Comparison of ENCODE assay signal across 19 cellular contexts in genomic region chr10:29285624-29286051, GRCh38. TPM values are rescaled to one million over a fixed set of nuclear protein-coding genes. Genes with fewer than 3 reads are reported as not detected.
DNase-seq lines count a peak whose midpoint lies in the region; ATAC-seq lines count a peak whose summit lies in the region.
"Had no signal": no experiment of that assay in that cellular context is flagged by ENCODE, and none has a peak within 500 bp of the region (broad histone marks: within the 10 kb centered on the region; RNA-seq: fewer than 3 reads in every experiment).

No MANE protein-coding gene starts in this region.

- H3K9ac ChIP-seq in mesendoderm (ENCODE audit: low read length): no peak overlapping the region
- H3K9ac ChIP-seq: BLaER1 had no signal

- no peak overlapping the region for H2BK5ac ChIP-seq in mesendoderm (ENCODE audit: low read length)

- H3K4me1 ChIP-seq in mesendoderm (ENCODE audit: control insufficient read depth, low read depth, low read length): no peaks in the 10 kb centered on the region
- H3K4me1 ChIP-seq: BLaER1 had no signal

- peak; percentile 67 for ATAC-seq in GM18517 (IDR thresholded peaks at IDR 0.05; ENCODE audit: unreplicated experiment)
- ATAC-seq in GM21360 (IDR thresholded peaks at IDR 0.05; ENCODE audit: unreplicated experiment): peak; percentile 87
- peak; percentile 94 for ATAC-seq in HG02938 (IDR thresholded peaks at IDR 0.05; ENCODE audit: unreplicated experiment)
- peak; percentile 87 for ATAC-seq in HG03571 (IDR thresholded peaks at IDR 0.05; ENCODE audit: unreplicated experiment)
- ATAC-seq: HCT116, T-cell had no signal

- H3K79me2 ChIP-seq in mesendoderm (ENCODE audit: control insufficient read depth, insufficient read depth, low read length): no peaks in the 10 kb centered on the region

- no peak overlapping the region for H4K8ac ChIP-seq in mesendoderm (ENCODE audit: low read depth, low read length)

- no peak overlapping the region for H3K18ac ChIP-seq in mesendoderm (ENCODE audit: low read length)

- WGBS in mesendoderm (ENCODE audit: extremely low coverage, insufficient coverage, low lambda C conversion rate): no CpG with 5 or more reads among the region's 4 CpGs

- H3K23ac ChIP-seq in mesendoderm (ENCODE audit: low read length): no peak overlapping the region

- H3K4me2 ChIP-seq in mesendoderm (ENCODE audit: low read length): no peak overlapping the region
- H3K4me2 ChIP-seq: BLaER1 had no signal

- H3K79me1 ChIP-seq in mesendoderm (ENCODE audit: low read length): no peaks in the 10 kb centered on the region

- no peaks in the 10 kb centered on the region for H3K27me3 ChIP-seq in mesendoderm (ENCODE audit: insufficient read depth, low read length, poor library complexity)
- H3K27me3 ChIP-seq: BLaER1, ovary had no signal

- no peak overlapping the region for H2BK120ac ChIP-seq in mesendoderm (ENCODE audit: low read depth, low read length)

- H3K27ac ChIP-seq in mesendoderm (ENCODE audit: low read depth, low read length): no peak overlapping the region
- H3K27ac ChIP-seq: BLaER1, ovary had no signal

- no peak overlapping the region for H3K4me3 ChIP-seq in mesendoderm (ENCODE audit: low read length)
- H3K4me3 ChIP-seq: BLaER1, lung, ovary had no signal

- no peak overlapping the region for H3K56ac ChIP-seq in mesendoderm (ENCODE audit: low read length)

- no peak overlapping the region for H3K4ac ChIP-seq in mesendoderm (ENCODE audit: low read depth, low read length)

- H4K5ac ChIP-seq in mesendoderm (ENCODE audit: low read length): no peak overlapping the region

- DNase-seq in globus pallidus (ENCODE audit: low spot score) (no peak), SKM-1 treated with dmso at 0.1 percent for 144 hours (lab: John Stamatoyannopoulos, UW; ENCODE audit: unreplicated experiment) (no peak), mesendoderm (no peak)
- DNase-seq in effector CD4-positive, alpha-beta T cell: no peak
- DNase-seq: activated CD4-positive, alpha-beta T cell treated with anti-CD3 and anti-CD28 coated beads, Interleukin-2, amount 50 U/mL, for 1 hour; activated gamma-delta T cell treated with Interleukin-2 at 50 U/mL for 16 hours; GDM1; hypothalamus; NCI-H2029; ovary; stimulated activated CD4-positive, alpha-beta T cell treated with anti-CD3 and anti-CD28 coated beads, Interleukin-15, amount 100 ng/mL, for 24 hours; T-cell had no signal

- H2AK5ac ChIP-seq in mesendoderm (ENCODE audit: low read length): no peak overlapping the region

- H2BK15ac ChIP-seq in mesendoderm (replicated peaks; ENCODE audit: low read depth): no peak overlapping the region

- H3K36me3 ChIP-seq in mesendoderm (ENCODE audit: control insufficient read depth, insufficient read depth, low read length): no peaks in the 10 kb centered on the region
- H3K36me3 ChIP-seq: BLaER1, ovary had no signal

RNA-seq across cellular contexts. Expression of gene LYZL1, which starts 3.2 kb away (rescaled TPM):
- not detected for polyA plus RNA-seq in mesendoderm (2013, experiment 1 of 2)
- not detected for polyA plus RNA-seq in mesendoderm (2013, experiment 2 of 2)
- polyA plus RNA-seq: lung, ovary had no signal
